ENCODE assay signal across 8 cellular contexts in genomic region chr19:49866933-49867782, GRCh38. TPM values are rescaled to one million over a fixed set of nuclear protein-coding genes. Genes with fewer than 3 reads are reported as not detected.
DNase-seq lines count a peak whose midpoint lies in the region; ATAC-seq and TF ChIP-seq lines count a peak whose summit lies in the region.

Gene PNKP, minus strand, starts transcription at chr19:49867576. Its CDS starts 372 bp downstream, at chr19:49867204.

- no peak for TF ChIP-seq CTCF in GM12865 (IDR thresholded peaks at IDR 0.05; ENCODE audit: insufficient read depth, low read depth, low read length, missing control alignments)
- no peak for TF ChIP-seq CTCF in left ventricle myocardium inferior (IDR thresholded peaks at IDR 0.05; ENCODE audit: borderline replicate concordance)
- TF ChIP-seq CTCF in psoas muscle (IDR thresholded peaks at IDR 0.05): no peak

- peak within 1 kb of the TSS; percentile 74 for H3K4me3 ChIP-seq in GM12865 (ENCODE audit: low read depth, low read length)
- peak within 1 kb of the TSS; percentile 74 for H3K4me3 ChIP-seq in left ventricle myocardium inferior
- peak within 1 kb of the TSS; percentile 77 for H3K4me3 ChIP-seq in psoas muscle
- peak within 1 kb of the TSS; percentile 81 for H3K4me3 ChIP-seq in urinary bladder (ENCODE audit: low read depth, low read length)

- H3K36me3 ChIP-seq in left ventricle myocardium inferior (peaks cover 27% of the 10 kb centered on the region), psoas muscle (ENCODE audit: insufficient read depth in 1 of 2, low read depth in 1 of 2) (peaks cover 0 to 41% of the 10 kb centered on the region in 2 donors), urinary bladder (ENCODE audit: insufficient read depth) (no peaks in the 10 kb centered on the region)

- peaks cover 33% of the 10 kb centered on the region for H3K4me1 Mint-ChIP-seq in T-helper 17 cell

- intact Hi-C loops in left ventricle myocardium inferior (cut with micrococcal nuclease) (loop anchor here (5.0 kb wide), 1 partner anchor 50 kb away; the partner anchor contains the start of gene MED25), psoas muscle (cut with DNase I) (no loop called here)

- H3K4me1 ChIP-seq in left ventricle myocardium inferior (peaks cover 72% of the 10 kb centered on the region), psoas muscle (peaks cover 38% of the 10 kb centered on the region), urinary bladder (ENCODE audit: insufficient read depth) (no peaks in the 10 kb centered on the region)

- H3K27me3 Mint-ChIP-seq in T-helper 17 cell: no peaks in the 10 kb centered on the region

- DNase-seq in GM12865 (ENCODE audit: low read depth): peak; percentile 96
- DNase-seq in NCI-H187 treated with DMSO at 0.1 percent for 48 hours (lab: John Stamatoyannopoulos, UW): peak; percentile 78
- peak; percentile 72 to 85 (median 74) for DNase-seq in T-helper 17 cell
- peak; percentile 88 for DNase-seq in amniotic stem cell (lab: John Stamatoyannopoulos, UW)
- DNase-seq in left ventricle myocardium inferior: peak; percentile 91
- DNase-seq in psoas muscle: peak; percentile 95

- H3K36me3 Mint-ChIP-seq in T-helper 17 cell (ENCODE audit: low read depth): peaks cover 5% of the 10 kb centered on the region

- 0 to 1% (median 1%) methylated on average over 60 to 65 of the region's 65 CpGs for WGBS in psoas muscle, 3 donors
- under 1% methylated on average over 65 of the region's 65 CpGs for WGBS in urinary bladder

- H3K27ac Mint-ChIP-seq in T-helper 17 cell: no peak within 1 kb of the TSS

- H3K27me3 ChIP-seq in left ventricle myocardium inferior (ENCODE audit: low read depth) (no peaks in the 10 kb centered on the region), psoas muscle (ENCODE audit: insufficient read depth in 3 of 3, low read length in 2 of 3) (no peaks in the 10 kb centered on the region)

- H3K27ac ChIP-seq in left ventricle myocardium inferior (replicated peaks) (peak within 1 kb of the TSS; percentile 90), psoas muscle (peak within 1 kb of the TSS; percentile 94), urinary bladder (ENCODE audit: low read depth) (peak within 1 kb of the TSS; percentile 97)

- peak within 1 kb of the TSS; percentile 99 for H3K4me3 Mint-ChIP-seq in T-helper 17 cell

- ATAC-seq in HG02852 (IDR thresholded peaks at IDR 0.05; ENCODE audit: unreplicated experiment): peak; percentile 33
- peak; percentile 53 for ATAC-seq in T-helper 17 cell
- peak; percentile 67 to 74 (median 70) for ATAC-seq in psoas muscle

- H3K9me3 ChIP-seq in T-helper 17 cell (ENCODE audit: control insufficient read depth, low read length, poor library complexity, severe bottlenecking) (no peaks in the 10 kb centered on the region), left ventricle myocardium inferior (replicated peaks) (no peaks in the 10 kb centered on the region), psoas muscle (no peaks in the 10 kb centered on the region)

RNA-seq across cellular contexts. Expression of gene PNKP, which starts in this region (rescaled TPM):
- total RNA-seq in T-helper 17 cell (100 to 1,000 TPM; 170 to 196 TPM), left ventricle myocardium inferior (45.1 TPM), psoas muscle (10 to 100 TPM; 20.6 to 28.2 (median 23.9) TPM), urinary bladder (28.4 TPM)
- polyA plus RNA-seq in psoas muscle (10 to 100 TPM; 16.7 to 31.9 (median 18.2) TPM), urinary bladder (31.4 TPM)

Comparison
In these comparisons a context has a peak if more than half of its experiments do, and no peak if none do; other contexts are left out.
1. Peak in every context shown above with its lines: DNase-seq, ATAC-seq, H3K4me3 ChIP-seq and H3K27ac ChIP-seq.